8 cellular contexts compared by ENCODE assay signal in genomic region chr20:17568972-17569471, GRCh38. TPM values are rescaled to one million over a fixed set of nuclear protein-coding genes. Genes with fewer than 3 reads are reported as not detected.
DNase-seq lines count a peak whose midpoint lies in the region; ATAC-seq, FAIRE-seq and TF ChIP-seq lines count a peak whose summit lies in the region.

No MANE protein-coding gene starts in this region.

- H3K36me3 ChIP-seq in neutrophil = no peaks in the 10 kb centered on the region

- DNase-seq in GM10248 (ENCODE audit: extremely low spot score) = peak; percentile 28
- peak; percentile 11 for DNase-seq in NCI-H82 treated with DMSO at 0.1 percent for 48 hours (lab: John Stamatoyannopoulos, UW; ENCODE audit: unreplicated experiment)
- DNase-seq in amniotic epithelial cell (ENCODE audit: low read depth) = peak; percentile 97
- DNase-seq in Right ventricle myocardium inferior (ENCODE audit: missing footprints) = peak; percentile 89

- H3K27me3 ChIP-seq in neutrophil = peaks cover 38% of the 10 kb centered on the region

- H3K27ac ChIP-seq in neutrophil = no peak overlapping the region

- H3K4me3 ChIP-seq in neutrophil (ENCODE audit: low read depth in 1 of 2, low read length in 1 of 2) = peak overlapping the region; percentile 76 to 95

- FAIRE-seq in A204.1 (lab: Jason Lieb, UNC) = peak; percentile 79

- CTCF ChIA-PET in GM10248 (lab: Yijun Ruan, JAX) = interaction anchor here (1.0 to 2.0 kb wide), 6 partner anchors 11 to 330 kb away, joined by 3 to 14 read pairs (median 4); partner anchors contain the start of gene RRBP1

- H3K4me1 ChIP-seq in neutrophil (ENCODE audit: control insufficient read depth in 1 of 2, insufficient read depth in 1 of 2, low read depth in 1 of 2, low read length in 1 of 2) = peaks cover 9 to 14% of the 10 kb centered on the region in 2 experiments

- ATAC-seq in Right ventricle myocardium inferior (peak; percentile 83), HG02970 (IDR thresholded peaks at IDR 0.05; ENCODE audit: low FRiP score, unreplicated experiment) (no peak), HG02938 (IDR thresholded peaks at IDR 0.05; ENCODE audit: unreplicated experiment) (no peak)

- POLR2A ChIA-PET in GM10248 (lab: Yijun Ruan, JAX) = no interaction called here

- no peaks in the 10 kb centered on the region for H3K9me3 ChIP-seq in neutrophil

- intact Hi-C loops in Right ventricle myocardium inferior (cut with DNase I) = no loop called here

- TF ChIP-seq CTCF in GM10248 (IDR thresholded peaks at IDR 0.05; ENCODE audit: control extremely low read depth, extremely low read depth, low read depth, missing control alignments) (no peak), neutrophil (IDR thresholded peaks at IDR 0.05) (no peak)

RNA-seq across cellular contexts. Expression of gene DSTN, which starts 0.9 kb away (rescaled TPM):
- 865 TPM for total RNA-seq in Right ventricle myocardium inferior

RNA-seq across cellular contexts. Expression of gene BFSP1, which starts 37.8 kb away (rescaled TPM):
- total RNA-seq in Right ventricle myocardium inferior = 0.57 TPM

Comparison
In these comparisons a context has a peak if more than half of its experiments do, and no peak if none do; other contexts are left out.
1. DNase-seq: peak in every context shown above with its lines; median percentile 97 in amniotic epithelial cell; 89 in Right ventricle myocardium inferior; 28 in GM10248; 11 in NCI-H82 treated with DMSO at 0.1 percent for 48 hours.